Comparison of ENCODE assay signal across 8 cellular contexts in genomic region chr4:102344955-102345794, GRCh38.
A peak's percentile ranks its signal among the peaks of the same experiment; 100 is the strongest.
DNase-seq lines count a peak whose midpoint lies in the region; ATAC-seq and TF ChIP-seq lines count a peak whose summit lies in the region.

Gene SLC39A8, minus strand, starts transcription at chr4:102345482. Its CDS starts 820 bp downstream, at chr4:102344662.

- no peak for DNase-seq in AG04449 (ENCODE audit: low read depth, low spot score)
- DNase-seq in NCI-H2227 (lab: John Stamatoyannopoulos, UW; ENCODE audit: unreplicated experiment), result peak; percentile 86
- peak; percentile 95 for DNase-seq in WERI-Rb-1
- peak; percentile 69 to 83 for DNase-seq in T47D (ENCODE audit: low read depth in 1 of 2, low spot score in 1 of 2)
- DNase-seq in iPS-NIHi7 (ENCODE audit: extremely low spot score), result peak; percentile 89
- DNase-seq in smooth muscle cell of the brain vasculature (ENCODE audit: low read depth, low spot score), result peak; percentile 35

- POLR2A ChIA-PET in AG04449 (lab: Yijun Ruan, JAX), result no interaction called here

- H3K27me3 ChIP-seq in WERI-Rb-1 (ENCODE audit: insufficient read depth, low read depth, severe bottlenecking), result no peaks in the 10 kb centered on the region

- H3K4me3 ChIP-seq in AG04449 (ENCODE audit: low read depth, low read length), result peak within 1 kb of the TSS; percentile 67
- peak within 1 kb of the TSS; percentile 90 for H3K4me3 ChIP-seq in WERI-Rb-1 (ENCODE audit: low read depth, low read length)

- TF ChIP-seq CTCF in AG04449 (IDR thresholded peaks at IDR 0.05; ENCODE audit: insufficient read depth, low read length, missing control alignments), result peak; percentile 88
- TF ChIP-seq CTCF in WERI-Rb-1 (IDR thresholded peaks at IDR 0.05; ENCODE audit: low read depth, low read length), result peak; percentile 94

- H3K36me3 ChIP-seq in WERI-Rb-1, result peaks cover 4% of the 10 kb centered on the region; the same call in 1 of the 2 replicates

- no peaks in the 10 kb centered on the region for H3K9me3 ChIP-seq in WERI-Rb-1 (ENCODE audit: severe bottlenecking)

- CTCF ChIA-PET in AG04449 (lab: Yijun Ruan, JAX), result interaction anchor here (0.6 to 2.2 kb wide), 6 partner anchors 8 to 747 kb away, joined by 3 to 6 read pairs (median 4); no protein-coding TSS in a partner anchor

- in situ Hi-C loops in T47D (cut with HindIII; ENCODE audit: low pct_unique_long_range_greater_than_20kb, low sequenced_read_pairs), result no loop called here

- ATAC-seq in GM18867 (IDR thresholded peaks at IDR 0.05; ENCODE audit: unreplicated experiment) (peak; percentile 84), HG03095 (IDR thresholded peaks at IDR 0.05; ENCODE audit: unreplicated experiment) (peak; percentile 83)

- peak within 1 kb of the TSS; percentile 83 for H3K27ac ChIP-seq in WERI-Rb-1
